Comparison of ENCODE assay signal across 8 cellular contexts in the genomic region with DNA sequence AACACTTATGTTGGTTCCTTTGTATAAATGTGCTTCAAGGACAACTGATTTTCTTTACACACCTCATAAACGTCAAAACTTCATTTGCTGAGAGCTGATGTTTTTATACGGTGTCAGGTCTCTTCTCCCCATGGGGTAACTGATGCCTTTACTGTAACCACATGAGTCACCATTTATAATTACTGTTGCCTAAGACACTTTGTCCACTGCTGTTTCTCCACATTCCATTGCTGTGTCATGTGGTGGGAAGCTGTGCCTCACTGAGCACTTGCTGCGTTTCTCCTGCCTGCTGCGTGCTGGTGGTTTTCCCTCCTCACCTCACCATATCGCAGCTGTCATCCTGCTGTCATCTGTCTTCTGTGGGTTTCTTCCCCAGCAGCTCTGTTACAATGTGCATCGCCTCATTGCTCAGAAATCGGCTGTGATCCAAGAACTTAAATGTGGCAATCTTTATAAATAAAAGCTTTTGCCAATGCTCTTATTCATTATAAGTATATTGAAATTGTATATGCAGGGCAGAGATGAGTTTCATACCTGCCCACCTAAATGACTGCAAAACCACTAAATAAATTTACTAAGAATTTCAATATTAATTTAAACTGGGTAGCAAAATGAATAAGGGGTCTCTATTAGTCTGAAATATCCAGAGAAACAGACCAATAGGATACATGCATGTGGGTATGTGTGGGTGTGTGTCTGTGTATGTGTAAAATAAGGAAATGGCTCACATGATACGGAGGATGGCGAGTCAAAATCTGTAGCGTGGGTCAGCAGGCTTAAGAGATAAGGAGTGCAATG.
A peak's percentile ranks its signal among the peaks of the same experiment; 100 is the strongest.
DNase-seq lines count a peak whose midpoint lies in the region; ATAC-seq and TF ChIP-seq lines count a peak whose summit lies in the region.

No MANE protein-coding gene starts in this region.

- peak; percentile 19 for DNase-seq in AG04449 (ENCODE audit: low read depth, low spot score)
- peak; percentile 35 to 64 for DNase-seq in HAP-1 (ENCODE audit: low spot score in 2 of 2)
- peak; percentile 88 for DNase-seq in RPMI7951 (ENCODE audit: low read depth)
- peak; percentile 19 to 60 for DNase-seq in foreskin fibroblast
- no peak for DNase-seq in activated CD4-positive, alpha-beta memory T cell treated with anti-CD3 and anti-CD28 coated beads, Interleukin-2, amount 10 ng/mL, durations not matched to agents 7 days and 5 days
- no peak for DNase-seq in NCI-H2081 treated with DMSO at 0.1 percent for 48 hours (lab: John Stamatoyannopoulos, UW)
- DNase-seq in activated CD8-positive, alpha-beta T cell treated with anti-CD3 and anti-CD28 coated beads, Interleukin-2, amount 10 ng/mL, durations not matched to agents 7 days and 5 days, result no peak
- DNase-seq in effector CD4-positive, alpha-beta T cell, result no peak

- POLR2A ChIA-PET in AG04449 (lab: Yijun Ruan, JAX), result no interaction called here
- POLR2A ChIA-PET in activated CD4-positive, alpha-beta memory T cell treated with anti-CD3 and anti-CD28 coated beads, Interleukin-2, amount 10 ng/mL, durations not matched to agents 7 days and 5 days (lab: Charles Lee), result no interaction called here
- POLR2A ChIA-PET in activated CD8-positive, alpha-beta T cell treated with anti-CD3 and anti-CD28 coated beads, Interleukin-2, amount 10 ng/mL, durations not matched to agents 7 days and 5 days (lab: Charles Lee), result no interaction called here

- in situ Hi-C loops in HAP-1 (cut with MboI; ENCODE audit: low sequenced_read_pairs), result no loop called here

- H3K27ac Mint-ChIP-seq in activated CD4-positive, alpha-beta memory T cell treated with anti-CD3 and anti-CD28 coated beads, Interleukin-2, amount 10 ng/mL, durations not matched to agents 7 days and 5 days, result no peak overlapping the region
- H3K27ac Mint-ChIP-seq in activated CD8-positive, alpha-beta T cell treated with anti-CD3 and anti-CD28 coated beads, Interleukin-2, amount 10 ng/mL, durations not matched to agents 7 days and 5 days, result no peak overlapping the region

- H3K36me3 Mint-ChIP-seq in activated CD4-positive, alpha-beta memory T cell treated with anti-CD3 and anti-CD28 coated beads, Interleukin-2, amount 10 ng/mL, durations not matched to agents 7 days and 5 days (ENCODE audit: low read depth), result no peaks in the 10 kb centered on the region
- no peaks in the 10 kb centered on the region for H3K36me3 Mint-ChIP-seq in activated CD8-positive, alpha-beta T cell treated with anti-CD3 and anti-CD28 coated beads, Interleukin-2, amount 10 ng/mL, durations not matched to agents 7 days and 5 days (ENCODE audit: low read depth)

- no peak for ATAC-seq in activated CD8-positive, alpha-beta T cell treated with anti-CD3 and anti-CD28 coated beads, Interleukin-2, amount 10 ng/mL, durations not matched to agents 7 days and 5 days

- H3K27me3 ChIP-seq in HAP-1 (ENCODE audit: low read depth), result no peaks in the 10 kb centered on the region

- peaks cover 3% of the 10 kb centered on the region; the same call in 1 of the 2 replicates for H3K4me1 ChIP-seq in HAP-1

- CTCF ChIA-PET in AG04449 (lab: Yijun Ruan, JAX), result no interaction called here
- CTCF ChIA-PET in activated CD4-positive, alpha-beta memory T cell treated with anti-CD3 and anti-CD28 coated beads, Interleukin-2, amount 10 ng/mL, durations not matched to agents 7 days and 5 days (lab: Charles Lee), result no interaction called here
- CTCF ChIA-PET in activated CD8-positive, alpha-beta T cell treated with anti-CD3 and anti-CD28 coated beads, Interleukin-2, amount 10 ng/mL, durations not matched to agents 7 days and 5 days (lab: Charles Lee), result no interaction called here

- no peak for TF ChIP-seq CTCF in AG04449 (IDR thresholded peaks at IDR 0.05; ENCODE audit: insufficient read depth, low read length, missing control alignments)
- no peak for TF ChIP-seq CTCF in foreskin fibroblast (IDR thresholded peaks at IDR 0.05; ENCODE audit: low read depth, low read length)

- no peak overlapping the region for H3K4me3 ChIP-seq in AG04449 (ENCODE audit: low read depth, low read length)
- no peak overlapping the region for H3K4me3 ChIP-seq in HAP-1
- no peak overlapping the region for H3K4me3 ChIP-seq in foreskin fibroblast (ENCODE audit: low read depth in 1 of 2, low read length in 2 of 2)

- H3K9me3 ChIP-seq in HAP-1, result no peaks in the 10 kb centered on the region

- H3K4me1 Mint-ChIP-seq in activated CD4-positive, alpha-beta memory T cell treated with anti-CD3 and anti-CD28 coated beads, Interleukin-2, amount 10 ng/mL, durations not matched to agents 7 days and 5 days, result no peaks in the 10 kb centered on the region
- H3K4me1 Mint-ChIP-seq in activated CD8-positive, alpha-beta T cell treated with anti-CD3 and anti-CD28 coated beads, Interleukin-2, amount 10 ng/mL, durations not matched to agents 7 days and 5 days (ENCODE audit: low read depth), result no peaks in the 10 kb centered on the region

- no peaks in the 10 kb centered on the region for H3K27me3 Mint-ChIP-seq in activated CD4-positive, alpha-beta memory T cell treated with anti-CD3 and anti-CD28 coated beads, Interleukin-2, amount 10 ng/mL, durations not matched to agents 7 days and 5 days
- no peaks in the 10 kb centered on the region for H3K27me3 Mint-ChIP-seq in activated CD8-positive, alpha-beta T cell treated with anti-CD3 and anti-CD28 coated beads, Interleukin-2, amount 10 ng/mL, durations not matched to agents 7 days and 5 days (ENCODE audit: low read depth)

- H3K36me3 ChIP-seq in HAP-1 (replicated peaks), result no peaks in the 10 kb centered on the region

- peaks cover 2% of the 10 kb centered on the region for H3K9me3 Mint-ChIP-seq in activated CD4-positive, alpha-beta memory T cell treated with anti-CD3 and anti-CD28 coated beads, Interleukin-2, amount 10 ng/mL, durations not matched to agents 7 days and 5 days
- H3K9me3 Mint-ChIP-seq in activated CD8-positive, alpha-beta T cell treated with anti-CD3 and anti-CD28 coated beads, Interleukin-2, amount 10 ng/mL, durations not matched to agents 7 days and 5 days (ENCODE audit: insufficient read depth), result no peaks in the 10 kb centered on the region

- H3K4me3 Mint-ChIP-seq in activated CD4-positive, alpha-beta memory T cell treated with anti-CD3 and anti-CD28 coated beads, Interleukin-2, amount 10 ng/mL, durations not matched to agents 7 days and 5 days, result no peak overlapping the region
- H3K4me3 Mint-ChIP-seq in activated CD8-positive, alpha-beta T cell treated with anti-CD3 and anti-CD28 coated beads, Interleukin-2, amount 10 ng/mL, durations not matched to agents 7 days and 5 days, result no peak overlapping the region

Comparison
In these comparisons a context has a peak if more than half of its experiments do, and no peak if none do; other contexts are left out.
1. DNase-seq: peak in AG04449 (single experiment), HAP-1 (2 of 2), RPMI7951 (single experiment) and foreskin fibroblast (2 of 2); none in activated CD4-positive, alpha-beta memory T cell treated with anti-CD3 and anti-CD28 coated beads, Interleukin-2, amount 10 ng/mL, durations not matched to agents 7 days and 5 days (single experiment), NCI-H2081 treated with DMSO at 0.1 percent for 48 hours (single experiment), activated CD8-positive, alpha-beta T cell treated with anti-CD3 and anti-CD28 coated beads, Interleukin-2, amount 10 ng/mL, durations not matched to agents 7 days and 5 days (single experiment) and effector CD4-positive, alpha-beta T cell (single experiment).